1 cellular context compared by ENCODE assay signal in genomic region chrX:68433155-68433980, GRCh38.
TF ChIP-seq lines count a peak whose summit lies in the region.

Gene OPHN1, minus strand, starts transcription at chrX:68433495. Its CDS starts 475 bp downstream, at chrX:68433020.

TF ChIP-seq in HEK293, 187 proteins besides CTCF, POLR2A, EP300 and RAD21 (continued from another document):
- TF ChIP-seq, protein P1, sequence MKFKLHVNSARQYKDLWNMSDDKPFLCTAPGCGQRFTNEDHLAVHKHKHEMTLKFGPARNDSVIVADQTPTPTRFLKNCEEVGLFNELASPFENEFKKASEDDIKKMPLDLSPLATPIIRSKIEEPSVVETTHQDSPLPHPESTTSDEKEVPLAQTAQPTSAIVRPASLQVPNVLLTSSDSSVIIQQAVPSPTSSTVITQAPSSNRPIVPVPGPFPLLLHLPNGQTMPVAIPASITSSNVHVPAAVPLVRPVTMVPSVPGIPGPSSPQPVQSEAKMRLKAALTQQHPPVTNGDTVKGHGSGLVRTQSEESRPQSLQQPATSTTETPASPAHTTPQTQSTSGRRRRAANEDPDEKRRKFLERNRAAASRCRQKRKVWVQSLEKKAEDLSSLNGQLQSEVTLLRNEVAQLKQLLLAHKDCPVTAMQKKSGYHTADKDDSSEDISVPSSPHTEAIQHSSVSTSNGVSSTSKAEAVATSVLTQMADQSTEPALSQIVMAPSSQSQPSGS (tag by site-specific recombination; IDR thresholded peaks at IDR 0.05; ENCODE audit: low read depth): no peak
- no peak for TF ChIP-seq ZNF311 (tag by site-specific recombination; IDR thresholded peaks at IDR 0.05; ENCODE audit: borderline replicate concordance)
- TF ChIP-seq ZNF707 (tag by site-specific recombination; IDR thresholded peaks at IDR 0.05): no peak
- no peak for TF ChIP-seq ZNF585B (tag by site-specific recombination; IDR thresholded peaks at IDR 0.05)
- TF ChIP-seq ZNF639 (tag by site-specific recombination; IDR thresholded peaks at IDR 0.05): no peak
- TF ChIP-seq, protein P2, sequence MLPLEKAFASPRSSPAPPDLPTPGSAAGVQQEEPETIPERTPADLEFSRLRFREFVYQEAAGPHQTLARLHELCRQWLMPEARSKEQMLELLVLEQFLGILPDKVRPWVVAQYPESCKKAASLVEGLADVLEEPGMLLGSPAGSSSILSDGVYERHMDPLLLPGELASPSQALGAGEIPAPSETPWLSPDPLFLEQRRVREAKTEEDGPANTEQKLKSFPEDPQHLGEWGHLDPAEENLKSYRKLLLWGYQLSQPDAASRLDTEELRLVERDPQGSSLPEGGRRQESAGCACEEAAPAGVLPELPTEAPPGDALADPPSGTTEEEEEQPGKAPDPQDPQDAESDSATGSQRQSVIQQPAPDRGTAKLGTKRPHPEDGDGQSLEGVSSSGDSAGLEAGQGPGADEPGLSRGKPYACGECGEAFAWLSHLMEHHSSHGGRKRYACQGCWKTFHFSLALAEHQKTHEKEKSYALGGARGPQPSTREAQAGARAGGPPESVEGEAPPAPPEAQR (tag by site-specific recombination; IDR thresholded peaks at IDR 0.05): no peak
- no peak for TF ChIP-seq ZNF664 (tag by site-specific recombination; IDR thresholded peaks at IDR 0.05)
- TF ChIP-seq ZNF549 (tag by site-specific recombination; IDR thresholded peaks at IDR 0.05): no peak
- TF ChIP-seq SETDB1 (IDR thresholded peaks at IDR 0.05; ENCODE audit: insufficient read length, low read length): no peak
- TF ChIP-seq ZNF621 (tag by site-specific recombination; IDR thresholded peaks at IDR 0.05): no peak
- no peak for TF ChIP-seq BCL11A (tag by site-specific recombination; IDR thresholded peaks at IDR 0.05; ENCODE audit: low read depth)
- peak; percentile 39; the same call in 1 of the 2 replicates for TF ChIP-seq SP7 (tag by site-specific recombination; IDR thresholded peaks at IDR 0.05)
- TF ChIP-seq ZNF677 (tag by site-specific recombination; IDR thresholded peaks at IDR 0.05): no peak
- no peak for TF ChIP-seq ZNF530 (tag by site-specific recombination; IDR thresholded peaks at IDR 0.05; ENCODE audit: low read depth)
- TF ChIP-seq MEIS1 (CRISPR knock-in tag; IDR thresholded peaks at IDR 0.05; ENCODE audit: borderline replicate concordance): no peak
- no peak for TF ChIP-seq ZNF791 (tag by site-specific recombination; IDR thresholded peaks at IDR 0.05)
- TF ChIP-seq ZNF76 (tag by site-specific recombination; IDR thresholded peaks at IDR 0.05; ENCODE audit: borderline replicate concordance, low read depth): peak; percentile 89
- TF ChIP-seq ZFHX2 (tag by site-specific recombination; conservative IDR thresholded peaks at IDR 0.05): no peak
- no peak for TF ChIP-seq ZNF623 (tag by site-specific recombination; IDR thresholded peaks at IDR 0.05)
- TF ChIP-seq, protein P3, sequence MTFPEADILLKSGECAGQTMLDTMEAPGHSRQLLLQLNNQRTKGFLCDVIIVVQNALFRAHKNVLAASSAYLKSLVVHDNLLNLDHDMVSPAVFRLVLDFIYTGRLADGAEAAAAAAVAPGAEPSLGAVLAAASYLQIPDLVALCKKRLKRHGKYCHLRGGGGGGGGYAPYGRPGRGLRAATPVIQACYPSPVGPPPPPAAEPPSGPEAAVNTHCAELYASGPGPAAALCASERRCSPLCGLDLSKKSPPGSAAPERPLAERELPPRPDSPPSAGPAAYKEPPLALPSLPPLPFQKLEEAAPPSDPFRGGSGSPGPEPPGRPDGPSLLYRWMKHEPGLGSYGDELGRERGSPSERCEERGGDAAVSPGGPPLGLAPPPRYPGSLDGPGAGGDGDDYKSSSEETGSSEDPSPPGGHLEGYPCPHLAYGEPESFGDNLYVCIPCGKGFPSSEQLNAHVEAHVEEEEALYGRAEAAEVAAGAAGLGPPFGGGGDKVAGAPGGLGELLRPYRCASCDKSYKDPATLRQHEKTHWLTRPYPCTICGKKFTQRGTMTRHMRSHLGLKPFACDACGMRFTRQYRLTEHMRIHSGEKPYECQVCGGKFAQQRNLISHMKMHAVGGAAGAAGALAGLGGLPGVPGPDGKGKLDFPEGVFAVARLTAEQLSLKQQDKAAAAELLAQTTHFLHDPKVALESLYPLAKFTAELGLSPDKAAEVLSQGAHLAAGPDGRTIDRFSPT (tag by site-specific recombination; IDR thresholded peaks at IDR 0.05): no peak
- TF ChIP-seq PRDM1 (tag by site-specific recombination; IDR thresholded peaks at IDR 0.05): no peak
- no peak for TF ChIP-seq ZNF157 (tag by site-specific recombination; IDR thresholded peaks at IDR 0.05)
- TF ChIP-seq ZNF837 (tag by site-specific recombination; IDR thresholded peaks at IDR 0.05): no peak
- peak; percentile 57; the same call in 1 of the 2 replicates for TF ChIP-seq KLF10 (tag by site-specific recombination; IDR thresholded peaks at IDR 0.05)
- TF ChIP-seq ZBTB8A (tag by site-specific recombination; IDR thresholded peaks at IDR 0.05): peak; percentile 84
- peak; percentile 84 for TF ChIP-seq ZBTB11 (tag by site-specific recombination; conservative IDR thresholded peaks at IDR 0.05; ENCODE audit: low read depth)
- TF ChIP-seq ZBTB10 (tag by site-specific recombination; IDR thresholded peaks at IDR 0.05): peak; percentile 63
- TF ChIP-seq FEZF1 (tag by site-specific recombination; IDR thresholded peaks at IDR 0.05): no peak
- TF ChIP-seq, protein P4, sequence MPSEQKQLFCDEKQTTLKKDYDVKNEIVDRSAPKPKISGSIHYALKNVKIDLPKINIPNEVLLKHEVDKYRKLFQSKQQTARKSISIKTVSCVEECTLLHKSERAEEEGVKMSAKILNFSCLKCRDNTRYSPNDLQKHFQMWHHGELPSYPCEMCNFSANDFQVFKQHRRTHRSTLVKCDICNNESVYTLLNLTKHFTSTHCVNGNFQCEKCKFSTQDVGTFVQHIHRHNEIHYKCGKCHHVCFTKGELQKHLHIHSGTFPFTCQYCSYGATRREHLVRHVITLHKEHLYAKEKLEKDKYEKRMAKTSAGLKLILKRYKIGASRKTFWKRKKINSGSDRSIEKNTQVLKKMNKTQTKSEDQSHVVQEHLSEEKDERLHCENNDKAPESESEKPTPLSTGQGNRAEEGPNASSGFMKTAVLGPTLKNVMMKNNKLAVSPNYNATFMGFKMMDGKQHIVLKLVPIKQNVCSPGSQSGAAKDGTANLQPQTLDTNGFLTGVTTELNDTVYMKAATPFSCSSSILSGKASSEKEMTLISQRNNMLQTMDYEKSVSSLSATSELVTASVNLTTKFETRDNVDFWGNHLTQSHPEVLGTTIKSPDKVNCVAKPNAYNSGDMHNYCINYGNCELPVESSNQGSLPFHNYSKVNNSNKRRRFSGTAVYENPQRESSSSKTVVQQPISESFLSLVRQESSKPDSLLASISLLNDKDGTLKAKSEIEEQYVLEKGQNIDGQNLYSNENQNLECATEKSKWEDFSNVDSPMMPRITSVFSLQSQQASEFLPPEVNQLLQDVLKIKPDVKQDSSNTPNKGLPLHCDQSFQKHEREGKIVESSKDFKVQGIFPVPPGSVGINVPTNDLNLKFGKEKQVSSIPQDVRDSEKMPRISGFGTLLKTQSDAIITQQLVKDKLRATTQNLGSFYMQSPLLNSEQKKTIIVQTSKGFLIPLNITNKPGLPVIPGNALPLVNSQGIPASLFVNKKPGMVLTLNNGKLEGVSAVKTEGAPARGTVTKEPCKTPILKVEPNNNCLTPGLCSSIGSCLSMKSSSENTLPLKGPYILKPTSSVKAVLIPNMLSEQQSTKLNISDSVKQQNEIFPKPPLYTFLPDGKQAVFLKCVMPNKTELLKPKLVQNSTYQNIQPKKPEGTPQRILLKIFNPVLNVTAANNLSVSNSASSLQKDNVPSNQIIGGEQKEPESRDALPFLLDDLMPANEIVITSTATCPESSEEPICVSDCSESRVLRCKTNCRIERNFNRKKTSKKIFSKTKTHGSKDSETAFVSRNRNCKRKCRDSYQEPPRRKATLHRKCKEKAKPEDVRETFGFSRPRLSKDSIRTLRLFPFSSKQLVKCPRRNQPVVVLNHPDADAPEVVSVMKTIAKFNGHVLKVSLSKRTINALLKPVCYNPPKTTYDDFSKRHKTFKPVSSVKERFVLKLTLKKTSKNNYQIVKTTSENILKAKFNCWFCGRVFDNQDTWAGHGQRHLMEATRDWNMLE (tag by site-specific recombination; conservative IDR thresholded peaks at IDR 0.05; ENCODE audit: low read depth): no peak
- 0 out of 2 replicates have a peak, but pooled peaks have one; percentile 20 for TF ChIP-seq PBX3 (CRISPR knock-in tag; IDR thresholded peaks at IDR 0.05)
- TF ChIP-seq PRDM6 (tag by site-specific recombination; IDR thresholded peaks at IDR 0.05): no peak
- TF ChIP-seq ZNF701 (tag by site-specific recombination; IDR thresholded peaks at IDR 0.05): no peak
- TF ChIP-seq ZNF292 (tag by site-specific recombination; IDR thresholded peaks at IDR 0.05; ENCODE audit: borderline replicate concordance, low read depth): no peak
- TF ChIP-seq ZNF341 (tag by site-specific recombination; IDR thresholded peaks at IDR 0.05; ENCODE audit: low read depth): peak; percentile 98
- peak; percentile 27; the same call in 1 of the 2 replicates for TF ChIP-seq ZNF660 (tag by site-specific recombination; IDR thresholded peaks at IDR 0.05)
- TF ChIP-seq ZEB2 (tag by site-specific recombination; IDR thresholded peaks at IDR 0.05): no peak; the same call in none of the 2 replicates
- TF ChIP-seq ZNF335 (tag by site-specific recombination; conservative IDR thresholded peaks at IDR 0.05): peak; percentile 88
- no peak for TF ChIP-seq ZNF629 (tag by site-specific recombination; IDR thresholded peaks at IDR 0.05)
- no peak for TF ChIP-seq ZNF654 (tag by site-specific recombination; IDR thresholded peaks at IDR 0.05; ENCODE audit: low read depth)
- no peak for TF ChIP-seq ZNF391 (tag by site-specific recombination; IDR thresholded peaks at IDR 0.05; ENCODE audit: borderline replicate concordance, low read depth)
